2 cellular contexts compared by ENCODE assay signal in the genomic region with DNA sequence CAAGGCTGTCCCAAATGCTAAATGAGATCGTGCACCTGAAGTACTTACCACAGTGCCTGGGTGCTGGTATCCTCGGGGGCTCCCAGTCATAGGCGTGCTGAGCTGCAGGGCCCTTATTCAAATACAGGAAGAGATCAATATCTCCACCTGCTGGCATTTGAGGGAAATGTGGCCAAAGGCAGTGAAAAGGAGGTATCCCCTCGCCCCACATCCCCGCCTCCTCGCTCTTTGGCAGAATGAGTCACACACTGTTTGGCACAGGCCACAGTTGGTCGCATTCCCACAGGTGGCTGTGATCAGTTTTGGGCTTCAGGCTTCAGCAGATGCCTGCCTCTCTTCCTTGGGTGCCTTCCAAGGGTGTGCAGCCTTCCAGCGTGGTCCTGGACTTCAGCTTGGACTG.
A peak's percentile ranks its signal among the peaks of the same experiment; 100 is the strongest.
TF ChIP-seq lines count a peak whose summit lies in the region.

No MANE protein-coding gene starts in this region.

TF ChIP-seq in HEK293, 187 proteins besides CTCF, POLR2A, EP300 and RAD21 (continued from another document and continues in another):
- no peak for TF ChIP-seq ZNF629 (tag by site-specific recombination; IDR thresholded peaks at IDR 0.05)
- TF ChIP-seq ZNF561 (tag by site-specific recombination; IDR thresholded peaks at IDR 0.05; ENCODE audit: borderline replicate concordance), result no peak
- no peak for TF ChIP-seq ZNF433 (tag by site-specific recombination; IDR thresholded peaks at IDR 0.05; ENCODE audit: low read depth)
- TF ChIP-seq SP2 (tag by site-specific recombination; IDR thresholded peaks at IDR 0.05), result no peak
- TF ChIP-seq TRIM28 (IDR thresholded peaks at IDR 0.05; ENCODE audit: borderline replicate concordance, low read length), result no peak
- TF ChIP-seq, protein P1, sequence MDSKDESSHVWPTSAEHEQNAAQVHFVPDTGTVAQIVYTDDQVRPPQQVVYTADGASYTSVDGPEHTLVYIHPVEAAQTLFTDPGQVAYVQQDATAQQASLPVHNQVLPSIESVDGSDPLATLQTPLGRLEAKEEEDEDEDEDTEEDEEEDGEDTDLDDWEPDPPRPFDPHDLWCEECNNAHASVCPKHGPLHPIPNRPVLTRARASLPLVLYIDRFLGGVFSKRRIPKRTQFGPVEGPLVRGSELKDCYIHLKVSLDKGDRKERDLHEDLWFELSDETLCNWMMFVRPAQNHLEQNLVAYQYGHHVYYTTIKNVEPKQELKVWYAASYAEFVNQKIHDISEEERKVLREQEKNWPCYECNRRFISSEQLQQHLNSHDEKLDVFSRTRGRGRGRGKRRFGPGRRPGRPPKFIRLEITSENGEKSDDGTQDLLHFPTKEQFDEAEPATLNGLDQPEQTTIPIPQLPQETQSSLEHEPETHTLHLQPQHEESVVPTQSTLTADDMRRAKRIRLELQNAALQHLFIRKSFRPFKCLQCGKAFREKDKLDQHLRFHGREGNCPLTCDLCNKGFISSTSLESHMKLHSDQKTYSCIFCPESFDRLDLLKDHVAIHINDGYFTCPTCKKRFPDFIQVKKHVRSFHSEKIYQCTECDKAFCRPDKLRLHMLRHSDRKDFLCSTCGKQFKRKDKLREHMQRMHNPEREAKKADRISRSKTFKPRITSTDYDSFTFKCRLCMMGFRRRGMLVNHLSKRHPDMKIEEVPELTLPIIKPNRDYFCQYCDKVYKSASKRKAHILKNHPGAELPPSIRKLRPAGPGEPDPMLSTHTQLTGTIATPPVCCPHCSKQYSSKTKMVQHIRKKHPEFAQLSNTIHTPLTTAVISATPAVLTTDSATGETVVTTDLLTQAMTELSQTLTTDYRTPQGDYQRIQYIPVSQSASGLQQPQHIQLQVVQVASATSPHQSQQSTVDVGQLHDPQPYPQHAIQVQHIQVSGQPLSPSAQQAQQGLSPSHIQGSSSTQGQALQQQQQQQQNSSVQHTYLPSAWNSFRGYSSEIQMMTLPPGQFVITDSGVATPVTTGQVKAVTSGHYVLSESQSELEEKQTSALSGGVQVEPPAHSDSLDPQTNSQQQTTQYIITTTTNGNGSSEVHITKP (tag by site-specific recombination; IDR thresholded peaks at IDR 0.05), result peak; percentile 23
- TF ChIP-seq ZNF426 (tag by site-specific recombination; IDR thresholded peaks at IDR 0.05), result no peak
- TF ChIP-seq ZNF707 (tag by site-specific recombination; IDR thresholded peaks at IDR 0.05), result no peak
- no peak for TF ChIP-seq ZNF530 (tag by site-specific recombination; IDR thresholded peaks at IDR 0.05; ENCODE audit: low read depth)
- TF ChIP-seq ZNF335 (tag by site-specific recombination; conservative IDR thresholded peaks at IDR 0.05), result no peak; the same call in 1 of the 2 replicates
- TF ChIP-seq KLF9 (tag by site-specific recombination; IDR thresholded peaks at IDR 0.05; ENCODE audit: low read depth), result no peak
- TF ChIP-seq, protein P2, sequence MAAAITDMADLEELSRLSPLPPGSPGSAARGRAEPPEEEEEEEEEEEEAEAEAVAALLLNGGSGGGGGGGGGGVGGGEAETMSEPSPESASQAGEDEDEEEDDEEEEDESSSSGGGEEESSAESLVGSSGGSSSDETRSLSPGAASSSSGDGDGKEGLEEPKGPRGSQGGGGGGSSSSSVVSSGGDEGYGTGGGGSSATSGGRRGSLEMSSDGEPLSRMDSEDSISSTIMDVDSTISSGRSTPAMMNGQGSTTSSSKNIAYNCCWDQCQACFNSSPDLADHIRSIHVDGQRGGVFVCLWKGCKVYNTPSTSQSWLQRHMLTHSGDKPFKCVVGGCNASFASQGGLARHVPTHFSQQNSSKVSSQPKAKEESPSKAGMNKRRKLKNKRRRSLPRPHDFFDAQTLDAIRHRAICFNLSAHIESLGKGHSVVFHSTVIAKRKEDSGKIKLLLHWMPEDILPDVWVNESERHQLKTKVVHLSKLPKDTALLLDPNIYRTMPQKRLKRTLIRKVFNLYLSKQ (tag by site-specific recombination; IDR thresholded peaks at IDR 0.05; ENCODE audit: borderline replicate concordance), result no peak
- no peak for TF ChIP-seq ZNF146 (tag by site-specific recombination; IDR thresholded peaks at IDR 0.05)
- 0 out of 2 replicates have a peak, but pooled peaks have one; percentile 27 for TF ChIP-seq ZEB2 (tag by site-specific recombination; IDR thresholded peaks at IDR 0.05)
- no peak for TF ChIP-seq ZNF830 (tag by site-specific recombination; IDR thresholded peaks at IDR 0.05; ENCODE audit: low read depth)
- TF ChIP-seq MZF1 (tag by site-specific recombination; IDR thresholded peaks at IDR 0.05; ENCODE audit: borderline replicate concordance), result no peak
- TF ChIP-seq MYNN (tag by site-specific recombination; IDR thresholded peaks at IDR 0.05; ENCODE audit: borderline replicate concordance), result no peak
- TF ChIP-seq ZNF211 (tag by site-specific recombination; IDR thresholded peaks at IDR 0.05; ENCODE audit: low read depth), result no peak
- TF ChIP-seq EGR2 (tag by site-specific recombination; IDR thresholded peaks at IDR 0.05; ENCODE audit: low read depth), result 0 out of 2 replicates have a peak, but pooled peaks have one; percentile 38
- TF ChIP-seq HOXA7 (CRISPR knock-in tag; IDR thresholded peaks at IDR 0.05; ENCODE audit: borderline replicate concordance), result no peak
- TF ChIP-seq ZNF133 (tag by site-specific recombination; IDR thresholded peaks at IDR 0.05), result no peak
- no peak for TF ChIP-seq KLF8 (tag by site-specific recombination; IDR thresholded peaks at IDR 0.05)
- TF ChIP-seq ZNF626 (tag by site-specific recombination; IDR thresholded peaks at IDR 0.05), result no peak
- peak; percentile 9; the same call in 1 of the 2 replicates for TF ChIP-seq ZNF600 (tag by site-specific recombination; IDR thresholded peaks at IDR 0.05)
- peak; percentile 77 for TF ChIP-seq ZNF654 (tag by site-specific recombination; IDR thresholded peaks at IDR 0.05; ENCODE audit: low read depth)
- TF ChIP-seq, protein P3, sequence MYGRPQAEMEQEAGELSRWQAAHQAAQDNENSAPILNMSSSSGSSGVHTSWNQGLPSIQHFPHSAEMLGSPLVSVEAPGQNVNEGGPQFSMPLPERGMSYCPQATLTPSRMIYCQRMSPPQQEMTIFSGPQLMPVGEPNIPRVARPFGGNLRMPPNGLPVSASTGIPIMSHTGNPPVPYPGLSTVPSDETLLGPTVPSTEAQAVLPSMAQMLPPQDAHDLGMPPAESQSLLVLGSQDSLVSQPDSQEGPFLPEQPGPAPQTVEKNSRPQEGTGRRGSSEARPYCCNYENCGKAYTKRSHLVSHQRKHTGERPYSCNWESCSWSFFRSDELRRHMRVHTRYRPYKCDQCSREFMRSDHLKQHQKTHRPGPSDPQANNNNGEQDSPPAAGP (tag by site-specific recombination; IDR thresholded peaks at IDR 0.05), result peak; percentile 29; the same call in 1 of the 2 replicates
- TF ChIP-seq ZNF768 (tag by site-specific recombination; IDR thresholded peaks at IDR 0.05), result no peak
- TF ChIP-seq ZNF610 (tag by site-specific recombination; IDR thresholded peaks at IDR 0.05; ENCODE audit: borderline replicate concordance), result no peak
- TF ChIP-seq SCRT1 (tag by site-specific recombination; IDR thresholded peaks at IDR 0.05; ENCODE audit: borderline replicate concordance), result peak; percentile 92; the same call in 1 of the 2 replicates

TF ChIP-seq in K562, 482 proteins besides CTCF, POLR2A, EP300 and RAD21 (continued from another document):
- TF ChIP-seq, protein P4, sequence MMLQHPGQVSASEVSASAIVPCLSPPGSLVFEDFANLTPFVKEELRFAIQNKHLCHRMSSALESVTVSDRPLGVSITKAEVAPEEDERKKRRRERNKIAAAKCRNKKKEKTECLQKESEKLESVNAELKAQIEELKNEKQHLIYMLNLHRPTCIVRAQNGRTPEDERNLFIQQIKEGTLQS (IDR thresholded peaks at IDR 0.05), result peak; percentile 31; the same call in 1 of the 2 replicates
- TF ChIP-seq, protein P4 (CRISPR knock-in tag; conservative IDR thresholded peaks at IDR 0.05), result no peak
- peak; percentile 30; the same call in 1 of the 2 replicates for TF ChIP-seq JUND (IDR thresholded peaks at IDR 0.05; ENCODE audit: borderline replicate concordance, low read depth, low read length)
- TF ChIP-seq JUND (tag; IDR thresholded peaks at IDR 0.05; ENCODE audit: borderline replicate concordance, low read depth, low read length), result no peak; the same call in 2 of the 3 replicates
- TF ChIP-seq FOSL1 (tag; conservative IDR thresholded peaks at IDR 0.05), result peak; percentile 57
- TF ChIP-seq JUN (IDR thresholded peaks at IDR 0.05; ENCODE audit: borderline replicate concordance, low read depth, low read length), result 0 out of 2 replicates have a peak, but pooled peaks have one; percentile 27
- no peak for TF ChIP-seq JUN (CRISPR knock-in tag; IDR thresholded peaks at IDR 0.05; ENCODE audit: borderline replicate concordance)
- TF ChIP-seq STAG1 (CRISPR knock-in tag; IDR thresholded peaks at IDR 0.05; ENCODE audit: borderline replicate concordance), result peak; percentile 37; the same call in 1 of the 2 replicates
- TF ChIP-seq NFIC (IDR thresholded peaks at IDR 0.05), result no peak
TF ChIP-seq in K562: peak in this region for 5.
